1 cellular context compared by ENCODE assay signal in genomic region chr11:37504066-37504611, GRCh38.
A peak's percentile ranks its signal among the peaks of the same experiment; 100 is the strongest.
TF ChIP-seq lines count a peak whose summit lies in the region.

No MANE protein-coding gene starts in this region.

TF ChIP-seq in GM12878, 131 proteins besides CTCF, POLR2A, EP300 and RAD21 (continued from another document and continues in another):
- TF ChIP-seq, protein P1, sequence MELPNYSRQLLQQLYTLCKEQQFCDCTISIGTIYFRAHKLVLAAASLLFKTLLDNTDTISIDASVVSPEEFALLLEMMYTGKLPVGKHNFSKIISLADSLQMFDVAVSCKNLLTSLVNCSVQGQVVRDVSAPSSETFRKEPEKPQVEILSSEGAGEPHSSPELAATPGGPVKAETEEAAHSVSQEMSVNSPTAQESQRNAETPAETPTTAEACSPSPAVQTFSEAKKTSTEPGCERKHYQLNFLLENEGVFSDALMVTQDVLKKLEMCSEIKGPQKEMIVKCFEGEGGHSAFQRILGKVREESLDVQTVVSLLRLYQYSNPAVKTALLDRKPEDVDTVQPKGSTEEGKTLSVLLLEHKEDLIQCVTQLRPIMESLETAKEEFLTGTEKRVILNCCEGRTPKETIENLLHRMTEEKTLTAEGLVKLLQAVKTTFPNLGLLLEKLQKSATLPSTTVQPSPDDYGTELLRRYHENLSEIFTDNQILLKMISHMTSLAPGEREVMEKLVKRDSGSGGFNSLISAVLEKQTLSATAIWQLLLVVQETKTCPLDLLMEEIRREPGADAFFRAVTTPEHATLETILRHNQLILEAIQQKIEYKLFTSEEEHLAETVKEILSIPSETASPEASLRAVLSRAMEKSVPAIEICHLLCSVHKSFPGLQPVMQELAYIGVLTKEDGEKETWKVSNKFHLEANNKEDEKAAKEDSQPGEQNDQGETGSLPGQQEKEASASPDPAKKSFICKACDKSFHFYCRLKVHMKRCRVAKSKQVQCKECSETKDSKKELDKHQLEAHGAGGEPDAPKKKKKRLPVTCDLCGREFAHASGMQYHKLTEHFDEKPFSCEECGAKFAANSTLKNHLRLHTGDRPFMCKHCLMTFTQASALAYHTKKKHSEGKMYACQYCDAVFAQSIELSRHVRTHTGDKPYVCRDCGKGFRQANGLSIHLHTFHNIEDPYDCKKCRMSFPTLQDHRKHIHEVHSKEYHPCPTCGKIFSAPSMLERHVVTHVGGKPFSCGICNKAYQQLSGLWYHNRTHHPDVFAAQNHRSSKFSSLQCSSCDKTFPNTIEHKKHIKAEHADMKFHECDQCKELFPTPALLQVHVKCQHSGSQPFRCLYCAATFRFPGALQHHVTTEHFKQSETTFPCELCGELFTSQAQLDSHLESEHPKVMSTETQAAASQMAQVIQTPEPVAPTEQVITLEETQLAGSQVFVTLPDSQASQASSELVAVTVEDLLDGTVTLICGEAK (IDR thresholded peaks at IDR 0.05; ENCODE audit: borderline replicate concordance), result no peak
- TF ChIP-seq ATF3 (IDR thresholded peaks at IDR 0.05; ENCODE audit: borderline replicate concordance, extremely low read depth, low read depth, low read length) (no peak), ATF7 (IDR thresholded peaks at IDR 0.05; ENCODE audit: low read depth) (peak; percentile 93), SIN3A (IDR thresholded peaks at IDR 0.05; ENCODE audit: low read depth, low read length) (no peak), YY1 (IDR thresholded peaks at IDR 0.05; ENCODE audit: low read depth, low read length) (no peak), SMC3 (IDR thresholded peaks at IDR 0.05; ENCODE audit: borderline replicate concordance, low read length) (no peak), KLF5 (IDR thresholded peaks at IDR 0.05; ENCODE audit: partially characterized antibody) (no peak), BACH1 (IDR thresholded peaks at IDR 0.05; ENCODE audit: borderline replicate concordance) (peak; percentile 66; the same call in 1 of the 2 replicates), MYC (IDR thresholded peaks at IDR 0.05; ENCODE audit: insufficient read depth, insufficient read length, insufficient replicate concordance, low read length, severe bottlenecking) (no peak), RUNX3 (IDR thresholded peaks at IDR 0.05; ENCODE audit: low read length) (peak; percentile 100), DPF2 (IDR thresholded peaks at IDR 0.05) (peak; percentile 94), RBBP5 (conservative IDR thresholded peaks at IDR 0.05) (no peak), RFX5 (IDR thresholded peaks at IDR 0.05; ENCODE audit: low read depth, low read length) (no peak), SP1 (IDR thresholded peaks at IDR 0.05; ENCODE audit: low read depth, low read length) (peak; percentile 79), JUNB (IDR thresholded peaks at IDR 0.05) (peak; percentile 99), HDGF (IDR thresholded peaks at IDR 0.05) (no peak), NBN (IDR thresholded peaks at IDR 0.05) (peak; percentile 72; the same call in 1 of the 2 replicates), HDAC6 (IDR thresholded peaks at IDR 0.05; ENCODE audit: unreplicated experiment) (no peak), ZNF217 (IDR thresholded peaks at IDR 0.05) (peak; percentile 90), MTA3 (IDR thresholded peaks at IDR 0.05; ENCODE audit: borderline replicate concordance, low read length) (peak; percentile 100), FOS (IDR thresholded peaks at IDR 0.05; ENCODE audit: borderline replicate concordance, extremely low read depth, insufficient read length) (no peak), LARP7 (IDR thresholded peaks at IDR 0.05) (no peak), ETV6 (conservative IDR thresholded peaks at IDR 0.05 in 1 of 2, IDR thresholded peaks at IDR 0.05 in 1 of 2; ENCODE audit: borderline replicate concordance in 1 of 2, low read depth in 1 of 2) (peak in 1 of 2 experiments; percentile 98; a peak in 2 of 4 replicates), MXI1 (IDR thresholded peaks at IDR 0.05; ENCODE audit: low read depth, low read length) (no peak; the same call in 1 of the 2 replicates), EGR1 (IDR thresholded peaks at IDR 0.05; ENCODE audit: borderline replicate concordance in 1 of 2, low read depth in 2 of 2, low read length in 2 of 2) (0 out of 3 replicates have a peak, but pooled peaks of 1 of the 2 experiments have one; percentile 22), IKZF1 (conservative IDR thresholded peaks at IDR 0.05) (peak; percentile 95), ZBTB33 (IDR thresholded peaks at IDR 0.05) (no peak), BCL3 (IDR thresholded peaks at IDR 0.05; ENCODE audit: borderline replicate concordance, insufficient read depth, low read depth, low read length, poor library complexity, severe bottlenecking) (peak; percentile 85), ZNF622 (IDR thresholded peaks at IDR 0.05) (no peak), E4F1 (IDR thresholded peaks at IDR 0.05; ENCODE audit: borderline replicate concordance, partially characterized antibody) (no peak), BCL11A (IDR thresholded peaks at IDR 0.05; ENCODE audit: low read depth, low read length) (peak; percentile 98), SMARCA5 (IDR thresholded peaks at IDR 0.05) (no peak), SUPT20H (IDR thresholded peaks at IDR 0.05; ENCODE audit: borderline replicate concordance, control insufficient read depth, low read depth, low read length) (no peak)
- TF ChIP-seq, protein P2, sequence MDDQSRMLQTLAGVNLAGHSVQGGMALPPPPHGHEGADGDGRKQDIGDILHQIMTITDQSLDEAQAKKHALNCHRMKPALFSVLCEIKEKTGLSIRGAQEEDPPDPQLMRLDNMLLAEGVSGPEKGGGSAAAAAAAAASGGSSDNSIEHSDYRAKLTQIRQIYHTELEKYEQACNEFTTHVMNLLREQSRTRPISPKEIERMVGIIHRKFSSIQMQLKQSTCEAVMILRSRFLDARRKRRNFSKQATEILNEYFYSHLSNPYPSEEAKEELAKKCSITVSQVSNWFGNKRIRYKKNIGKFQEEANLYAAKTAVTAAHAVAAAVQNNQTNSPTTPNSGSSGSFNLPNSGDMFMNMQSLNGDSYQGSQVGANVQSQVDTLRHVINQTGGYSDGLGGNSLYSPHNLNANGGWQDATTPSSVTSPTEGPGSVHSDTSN (IDR thresholded peaks at IDR 0.05; ENCODE audit: insufficient replicate concordance, low read depth, low read length), result peak; percentile 41
- TF ChIP-seq, protein P3, sequence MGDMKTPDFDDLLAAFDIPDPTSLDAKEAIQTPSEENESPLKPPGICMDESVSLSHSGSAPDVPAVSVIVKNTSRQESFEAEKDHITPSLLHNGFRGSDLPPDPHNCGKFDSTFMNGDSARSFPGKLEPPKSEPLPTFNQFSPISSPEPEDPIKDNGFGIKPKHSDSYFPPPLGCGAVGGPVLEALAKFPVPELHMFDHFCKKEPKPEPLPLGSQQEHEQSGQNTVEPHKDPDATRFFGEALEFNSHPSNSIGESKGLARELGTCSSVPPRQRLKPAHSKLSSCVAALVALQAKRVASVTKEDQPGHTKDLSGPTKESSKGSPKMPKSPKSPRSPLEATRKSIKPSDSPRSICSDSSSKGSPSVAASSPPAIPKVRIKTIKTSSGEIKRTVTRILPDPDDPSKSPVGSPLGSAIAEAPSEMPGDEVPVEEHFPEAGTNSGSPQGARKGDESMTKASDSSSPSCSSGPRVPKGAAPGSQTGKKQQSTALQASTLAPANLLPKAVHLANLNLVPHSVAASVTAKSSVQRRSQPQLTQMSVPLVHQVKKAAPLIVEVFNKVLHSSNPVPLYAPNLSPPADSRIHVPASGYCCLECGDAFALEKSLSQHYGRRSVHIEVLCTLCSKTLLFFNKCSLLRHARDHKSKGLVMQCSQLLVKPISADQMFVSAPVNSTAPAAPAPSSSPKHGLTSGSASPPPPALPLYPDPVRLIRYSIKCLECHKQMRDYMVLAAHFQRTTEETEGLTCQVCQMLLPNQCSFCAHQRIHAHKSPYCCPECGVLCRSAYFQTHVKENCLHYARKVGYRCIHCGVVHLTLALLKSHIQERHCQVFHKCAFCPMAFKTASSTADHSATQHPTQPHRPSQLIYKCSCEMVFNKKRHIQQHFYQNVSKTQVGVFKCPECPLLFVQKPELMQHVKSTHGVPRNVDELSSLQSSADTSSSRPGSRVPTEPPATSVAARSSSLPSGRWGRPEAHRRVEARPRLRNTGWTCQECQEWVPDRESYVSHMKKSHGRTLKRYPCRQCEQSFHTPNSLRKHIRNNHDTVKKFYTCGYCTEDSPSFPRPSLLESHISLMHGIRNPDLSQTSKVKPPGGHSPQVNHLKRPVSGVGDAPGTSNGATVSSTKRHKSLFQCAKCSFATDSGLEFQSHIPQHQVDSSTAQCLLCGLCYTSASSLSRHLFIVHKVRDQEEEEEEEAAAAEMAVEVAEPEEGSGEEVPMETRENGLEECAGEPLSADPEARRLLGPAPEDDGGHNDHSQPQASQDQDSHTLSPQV (IDR thresholded peaks at IDR 0.05), result no peak
- TF ChIP-seq, protein P4, sequence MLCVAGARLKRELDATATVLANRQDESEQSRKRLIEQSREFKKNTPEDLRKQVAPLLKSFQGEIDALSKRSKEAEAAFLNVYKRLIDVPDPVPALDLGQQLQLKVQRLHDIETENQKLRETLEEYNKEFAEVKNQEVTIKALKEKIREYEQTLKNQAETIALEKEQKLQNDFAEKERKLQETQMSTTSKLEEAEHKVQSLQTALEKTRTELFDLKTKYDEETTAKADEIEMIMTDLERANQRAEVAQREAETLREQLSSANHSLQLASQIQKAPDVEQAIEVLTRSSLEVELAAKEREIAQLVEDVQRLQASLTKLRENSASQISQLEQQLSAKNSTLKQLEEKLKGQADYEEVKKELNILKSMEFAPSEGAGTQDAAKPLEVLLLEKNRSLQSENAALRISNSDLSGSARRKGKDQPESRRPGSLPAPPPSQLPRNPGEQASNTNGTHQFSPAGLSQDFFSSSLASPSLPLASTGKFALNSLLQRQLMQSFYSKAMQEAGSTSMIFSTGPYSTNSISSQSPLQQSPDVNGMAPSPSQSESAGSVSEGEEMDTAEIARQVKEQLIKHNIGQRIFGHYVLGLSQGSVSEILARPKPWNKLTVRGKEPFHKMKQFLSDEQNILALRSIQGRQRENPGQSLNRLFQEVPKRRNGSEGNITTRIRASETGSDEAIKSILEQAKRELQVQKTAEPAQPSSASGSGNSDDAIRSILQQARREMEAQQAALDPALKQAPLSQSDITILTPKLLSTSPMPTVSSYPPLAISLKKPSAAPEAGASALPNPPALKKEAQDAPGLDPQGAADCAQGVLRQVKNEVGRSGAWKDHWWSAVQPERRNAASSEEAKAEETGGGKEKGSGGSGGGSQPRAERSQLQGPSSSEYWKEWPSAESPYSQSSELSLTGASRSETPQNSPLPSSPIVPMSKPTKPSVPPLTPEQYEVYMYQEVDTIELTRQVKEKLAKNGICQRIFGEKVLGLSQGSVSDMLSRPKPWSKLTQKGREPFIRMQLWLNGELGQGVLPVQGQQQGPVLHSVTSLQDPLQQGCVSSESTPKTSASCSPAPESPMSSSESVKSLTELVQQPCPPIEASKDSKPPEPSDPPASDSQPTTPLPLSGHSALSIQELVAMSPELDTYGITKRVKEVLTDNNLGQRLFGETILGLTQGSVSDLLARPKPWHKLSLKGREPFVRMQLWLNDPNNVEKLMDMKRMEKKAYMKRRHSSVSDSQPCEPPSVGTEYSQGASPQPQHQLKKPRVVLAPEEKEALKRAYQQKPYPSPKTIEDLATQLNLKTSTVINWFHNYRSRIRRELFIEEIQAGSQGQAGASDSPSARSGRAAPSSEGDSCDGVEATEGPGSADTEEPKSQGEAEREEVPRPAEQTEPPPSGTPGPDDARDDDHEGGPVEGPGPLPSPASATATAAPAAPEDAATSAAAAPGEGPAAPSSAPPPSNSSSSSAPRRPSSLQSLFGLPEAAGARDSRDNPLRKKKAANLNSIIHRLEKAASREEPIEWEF (IDR thresholded peaks at IDR 0.05; ENCODE audit: insufficient replicate concordance, low read depth, low read length), result peak; percentile 40
- TF ChIP-seq, protein P5, sequence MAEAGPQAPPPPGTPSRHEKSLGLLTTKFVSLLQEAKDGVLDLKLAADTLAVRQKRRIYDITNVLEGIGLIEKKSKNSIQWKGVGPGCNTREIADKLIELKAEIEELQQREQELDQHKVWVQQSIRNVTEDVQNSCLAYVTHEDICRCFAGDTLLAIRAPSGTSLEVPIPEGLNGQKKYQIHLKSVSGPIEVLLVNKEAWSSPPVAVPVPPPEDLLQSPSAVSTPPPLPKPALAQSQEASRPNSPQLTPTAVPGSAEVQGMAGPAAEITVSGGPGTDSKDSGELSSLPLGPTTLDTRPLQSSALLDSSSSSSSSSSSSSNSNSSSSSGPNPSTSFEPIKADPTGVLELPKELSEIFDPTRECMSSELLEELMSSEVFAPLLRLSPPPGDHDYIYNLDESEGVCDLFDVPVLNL (IDR thresholded peaks at IDR 0.05; ENCODE audit: low read depth, low read length), result no peak
